ENCODE assay signal across 19 cellular contexts in the genomic region with DNA sequence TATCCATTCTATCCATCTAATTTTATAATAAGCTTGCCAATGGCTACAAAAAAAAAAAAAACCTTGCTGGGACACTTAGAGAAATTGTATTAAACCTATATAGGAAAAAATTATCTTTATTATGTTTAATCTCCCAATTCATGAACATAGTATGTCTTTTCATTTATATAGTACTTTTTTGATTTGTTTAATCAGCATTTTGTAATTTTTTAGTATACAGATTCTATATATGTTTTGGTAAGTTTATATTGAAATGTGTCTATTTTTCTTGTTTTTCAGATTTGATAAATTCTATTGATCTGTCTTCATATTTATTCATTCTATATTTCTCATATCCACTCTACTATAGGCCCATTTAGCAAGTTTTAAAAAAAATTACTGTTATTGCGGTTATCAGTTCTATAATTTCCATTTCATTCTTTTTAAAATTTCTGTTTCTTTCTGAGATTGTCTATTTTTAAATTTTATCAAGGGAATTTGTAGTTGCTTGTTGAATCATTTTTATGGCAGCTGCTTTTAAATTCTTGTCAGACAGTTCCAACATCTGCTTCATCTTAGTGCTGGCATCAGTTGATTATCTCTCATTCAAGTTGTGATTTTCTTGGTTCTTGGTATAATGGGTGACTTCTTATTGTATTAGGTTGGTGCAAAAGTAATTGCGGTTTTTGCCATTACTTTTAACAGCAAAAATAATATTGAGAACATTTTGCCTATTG.
DNase-seq lines count a peak whose midpoint lies in the region; ATAC-seq, FAIRE-seq and TF ChIP-seq lines count a peak whose summit lies in the region.
"Had no signal": no experiment of that assay in that cellular context is flagged by ENCODE, and none has a peak within 500 bp of the region (broad histone marks: within the 10 kb centered on the region; RNA-seq: fewer than 3 reads in every experiment).

No MANE protein-coding gene starts in this region.

- ATAC-seq in K562: no peak
- no peak for ATAC-seq in GM18861 (IDR thresholded peaks at IDR 0.05; ENCODE audit: unreplicated experiment)
- ATAC-seq: GM12878, HCT116 had no signal

- H3K36me3 ChIP-seq in HEK293 (ENCODE audit: control insufficient read depth in 2 of 2, insufficient read depth in 1 of 2, low read length in 2 of 2) (no peaks in the 10 kb centered on the region), K562 (ENCODE audit: control insufficient read depth, insufficient read depth, low read length) (no peaks in the 10 kb centered on the region), small intestine (ENCODE audit: control insufficient read depth in 2 of 2, insufficient read depth in 2 of 2, low read length in 2 of 2) (no peaks in the 10 kb centered on the region)

- no peaks in the 10 kb centered on the region; the same call in 1 of the 2 replicates for H4K20me1 ChIP-seq in K562 (replicated peaks; ENCODE audit: control insufficient read depth, insufficient read depth, low read length)

- H3K4me3 ChIP-seq in HEK293 (ENCODE audit: low read depth, low read length) (no peak overlapping the region), K562 (no peak overlapping the region), small intestine (ENCODE audit: low read depth in 1 of 2, low read length in 2 of 2) (no peak overlapping the region)
- H3K4me3 ChIP-seq: GM12878, GM23248 had no signal

- H3K9me3 ChIP-seq in HEK293 (ENCODE audit: control insufficient read depth, insufficient read depth, low read depth, low read length) (no peaks in the 10 kb centered on the region), K562 (replicated peaks; ENCODE audit: control insufficient read depth, insufficient read depth, low read depth, low read length) (no peaks in the 10 kb centered on the region), small intestine (ENCODE audit: control insufficient read depth, low read depth) (no peaks in the 10 kb centered on the region)

- TF ChIP-seq RAD21 in K562 (CRISPR knock-in tag; conservative IDR thresholded peaks at IDR 0.05 in 1 of 2, IDR thresholded peaks at IDR 0.05 in 1 of 2): no peak

- no peak overlapping the region for H3K9ac ChIP-seq in K562 (ENCODE audit: insufficient read depth in 1 of 2, low read depth in 2 of 2, low read length in 2 of 2)
- H3K9ac ChIP-seq: GM23248 had no signal

- H3K27me3 Mint-ChIP-seq in activated naive CD4-positive, alpha-beta T cell treated with anti-CD3 and anti-CD28 coated beads, Interleukin-2, amount 10 ng/mL, durations not matched to agents 7 days and 5 days: peaks cover 59% of the 10 kb centered on the region

- no peak overlapping the region for H3K27ac Mint-ChIP-seq in activated naive CD4-positive, alpha-beta T cell treated with anti-CD3 and anti-CD28 coated beads, Interleukin-2, amount 10 ng/mL, durations not matched to agents 7 days and 5 days
- H3K27ac Mint-ChIP-seq: B cell; CD4-positive, alpha-beta T cell had no signal

- no peak overlapping the region for H3K4me2 ChIP-seq in K562 (ENCODE audit: insufficient read depth, low read length)

- no peaks in the 10 kb centered on the region for H3K9me1 ChIP-seq in K562 (ENCODE audit: control insufficient read depth, insufficient read depth, low read length)

- WGBS in K562 (ENCODE audit: insufficient coverage, low coverage, missing lambda C conversion rate): 39% methylated on average over 2 of the region's 2 CpGs
- 95 to 97% (median 96%) methylated on average over 2 of the region's 2 CpGs for WGBS in small intestine, 3 donors

- in situ Hi-C loops in K562 (cut with MboI): no loop called here

- POLR2A ChIA-PET in HEK293 (lab: Yijun Ruan, JAX): no interaction called here
- POLR2A ChIA-PET in K562 (lab: Yijun Ruan, JAX): no interaction called here

- TF ChIP-seq CTCF in HEK293 (tag by site-specific recombination; IDR thresholded peaks at IDR 0.05): no peak
- no peak for TF ChIP-seq CTCF in K562 (IDR thresholded peaks at IDR 0.05 in 2 of 3, conservative IDR thresholded peaks at IDR 0.05 in 1 of 3; ENCODE audit: insufficient read depth in 2 of 3, low read depth in 1 of 3, low read length in 3 of 3)

- H3K79me2 ChIP-seq in K562 (ENCODE audit: control insufficient read depth, insufficient read depth, low read length): no peaks in the 10 kb centered on the region

- H3K27ac ChIP-seq in HEK293 (ENCODE audit: extremely low read depth, low read depth, low read length) (no peak overlapping the region), K562 (ENCODE audit: extremely low read depth, low read depth, low read length) (no peak overlapping the region), small intestine (ENCODE audit: low read depth in 1 of 2, low read length in 1 of 2) (no peak overlapping the region)
- H3K27ac ChIP-seq: GM23248, HL-60 had no signal

- H2AFZ ChIP-seq in K562 (ENCODE audit: low read depth, low read length): no peak overlapping the region
- H2AFZ ChIP-seq: GM23248 had no signal

- H3K4me1 ChIP-seq in HEK293 (ENCODE audit: control insufficient read depth, insufficient read depth, low read length) (peaks cover 7% of the 10 kb centered on the region; the same call in 1 of the 2 replicates), K562 (replicated peaks in 1 of 2; ENCODE audit: control insufficient read depth in 2 of 2, insufficient read depth in 2 of 2, low read length in 2 of 2) (no peaks in the 10 kb centered on the region; a peak in 1 of 5 replicates), small intestine (ENCODE audit: control insufficient read depth in 2 of 2, insufficient read depth in 1 of 2, low read depth in 1 of 2, low read length in 1 of 2) (no peaks in the 10 kb centered on the region)

- no peaks in the 10 kb centered on the region; a peak in 2 of 5 replicates for H3K27me3 ChIP-seq in K562 (ENCODE audit: control insufficient read depth in 2 of 2, insufficient read depth in 2 of 2, low read length in 2 of 2)
- peaks cover 0 to 4% of the 10 kb centered on the region in 2 donors for H3K27me3 ChIP-seq in small intestine (ENCODE audit: control insufficient read depth in 2 of 2, insufficient read depth in 2 of 2, low read length in 2 of 2)

- H3K4me3 Mint-ChIP-seq in activated naive CD4-positive, alpha-beta T cell treated with anti-CD3 and anti-CD28 coated beads, Interleukin-2, amount 10 ng/mL, durations not matched to agents 7 days and 5 days: no peak overlapping the region
- H3K4me3 Mint-ChIP-seq: B cell; CD4-positive, alpha-beta T cell had no signal

- no peak for TF ChIP-seq EP300 in K562 (IDR thresholded peaks at IDR 0.05; ENCODE audit: low read length)

- no peaks in the 10 kb centered on the region for H3K9me3 Mint-ChIP-seq in activated naive CD4-positive, alpha-beta T cell treated with anti-CD3 and anti-CD28 coated beads, Interleukin-2, amount 10 ng/mL, durations not matched to agents 7 days and 5 days
- H3K9me3 Mint-ChIP-seq: CD4-positive, alpha-beta T cell had no signal

- BruUV-seq in K562 (replicated peaks; lab: Mats Ljungman, UMichigan): no TSS peak

- no peaks in the 10 kb centered on the region for H3K4me1 Mint-ChIP-seq in activated naive CD4-positive, alpha-beta T cell treated with anti-CD3 and anti-CD28 coated beads, Interleukin-2, amount 10 ng/mL, durations not matched to agents 7 days and 5 days
- H3K4me1 Mint-ChIP-seq: B cell had no signal

- no peak for TF ChIP-seq POLR2A in K562 (conservative IDR thresholded peaks at IDR 0.05)

- CTCF ChIA-PET in HEK293 (lab: Yijun Ruan, JAX) (interaction anchor here (1.1 kb wide), 1 partner anchor 13 kb away, joined by 3 read pairs; no protein-coding TSS in a partner anchor), K562 (lab: Yijun Ruan, JAX; ENCODE audit: low intra/inter-chr PET ratio) (no interaction called here)
- CTCF ChIA-PET in activated naive CD4-positive, alpha-beta T cell treated with anti-CD3 and anti-CD28 coated beads, Interleukin-2, amount 10 ng/mL, durations not matched to agents 7 days and 5 days (lab: Charles Lee): no interaction called here

- FAIRE-seq in K562 (lab: Jason Lieb, UNC) (no peak), small intestine (lab: Jason Lieb, UNC) (peak; percentile 26)
- FAIRE-seq: GM12878, GM18507, H54 had no signal

- DNase-seq in K562 (ENCODE audit: extremely low read depth in 1 of 4, low spot score in 3 of 4): no peak
- DNase-seq in fibroblast of peridontal ligament (ENCODE audit: extremely low read depth): peak; percentile 78
- no peak for DNase-seq in small intestine
- DNase-seq in NCI-H1694 treated with DMSO at 0.1 percent for 48 hours (lab: John Stamatoyannopoulos, UW): no peak
- no peak for DNase-seq in activated naive CD4-positive, alpha-beta T cell treated with anti-CD3 and anti-CD28 coated beads, Interleukin-2, amount 10 ng/mL, durations not matched to agents 7 days and 5 days
- DNase-seq: C1 segment of cervical spinal cord; CD4-positive, alpha-beta T cell; DMS79; GM23248; IMR-90; KG1 had no signal

- intact Hi-C loops in K562 (cut with micrococcal nuclease): no loop called here

- no peaks in the 10 kb centered on the region for H3K36me3 Mint-ChIP-seq in activated naive CD4-positive, alpha-beta T cell treated with anti-CD3 and anti-CD28 coated beads, Interleukin-2, amount 10 ng/mL, durations not matched to agents 7 days and 5 days

TF ChIP-seq in HEK293, 187 proteins besides CTCF, POLR2A, EP300 and RAD21:
- TF ChIP-seq ZNF248 (tag by site-specific recombination; IDR thresholded peaks at IDR 0.05) (peak; percentile 85), ZNF302 (tag by site-specific recombination; IDR thresholded peaks at IDR 0.05; ENCODE audit: low read depth) (no peak)
- TF ChIP-seq, protein P1, sequence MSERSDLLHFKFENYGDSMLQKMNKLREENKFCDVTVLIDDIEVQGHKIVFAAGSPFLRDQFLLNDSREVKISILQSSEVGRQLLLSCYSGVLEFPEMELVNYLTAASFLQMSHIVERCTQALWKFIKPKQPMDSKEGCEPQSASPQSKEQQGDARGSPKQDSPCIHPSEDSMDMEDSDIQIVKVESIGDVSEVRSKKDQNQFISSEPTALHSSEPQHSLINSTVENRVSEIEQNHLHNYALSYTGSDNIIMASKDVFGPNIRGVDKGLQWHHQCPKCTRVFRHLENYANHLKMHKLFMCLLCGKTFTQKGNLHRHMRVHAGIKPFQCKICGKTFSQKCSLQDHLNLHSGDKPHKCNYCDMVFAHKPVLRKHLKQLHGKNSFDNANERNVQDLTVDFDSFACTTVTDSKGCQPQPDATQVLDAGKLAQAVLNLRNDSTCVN (tag by site-specific recombination; optimal IDR thresholded peaks at IDR 0.05): no peak

TF ChIP-seq in K562, 482 proteins besides CTCF, POLR2A, EP300 and RAD21 (continues in another document):
- TF ChIP-seq ZNF316 (IDR thresholded peaks at IDR 0.05): peak; percentile 69; the same call in 1 of the 2 replicates
